In the genomic region with DNA sequence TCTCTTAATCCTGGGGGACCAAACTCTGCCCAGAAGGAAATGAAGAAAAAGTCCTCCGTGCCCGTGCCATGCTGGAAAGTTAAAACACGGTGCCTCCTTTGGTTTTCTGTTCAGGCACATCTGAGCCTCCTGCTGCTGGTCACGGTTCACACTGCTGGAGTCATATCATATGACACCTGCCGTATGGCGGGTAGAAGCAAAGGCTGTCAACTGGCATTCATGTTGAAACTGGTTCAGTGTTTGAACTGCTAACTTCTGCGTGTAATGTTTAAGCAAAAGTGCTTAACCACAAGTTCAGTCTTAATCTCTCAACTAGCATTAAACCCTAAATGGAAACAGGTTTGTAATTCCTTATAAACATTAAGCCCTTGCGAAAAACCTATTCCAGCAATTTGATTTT, we compare ENCODE assay signal across 8 cellular contexts. TPM values are rescaled to one million over a fixed set of nuclear protein-coding genes. Genes with fewer than 3 reads are reported as not detected.
DNase-seq lines count a peak whose midpoint lies in the region; ATAC-seq and TF ChIP-seq lines count a peak whose summit lies in the region.

No MANE protein-coding gene starts in this region.

- TF ChIP-seq CTCF in gastroesophageal sphincter (IDR thresholded peaks at IDR 0.05) (no peak), lower leg skin (IDR thresholded peaks at IDR 0.05) (no peak)

- peak overlapping the region; percentile 77 to 98 (median 82) for H3K27ac Mint-ChIP-seq in CD4-positive, CD25-positive, alpha-beta regulatory T cell
- H3K27ac Mint-ChIP-seq in activated CD4-positive, alpha-beta T cell treated with anti-CD3 and anti-CD28 coated beads, Interleukin-2, amount 10 ng/mL, durations not matched to agents 7 days and 5 days = peak overlapping the region; percentile 76
- H3K27ac Mint-ChIP-seq in stimulated activated effector memory CD8-positive, alpha-beta T cell treated with anti-CD3 and anti-CD28 coated beads, Interleukin-12 subunit alpha, Interleukin-12 subunit beta, amount 100 ng/mL, for 72 hours = peak overlapping the region; percentile 83

- H3K9me3 ChIP-seq in CD4-positive, CD25-positive, alpha-beta regulatory T cell (ENCODE audit: control insufficient read depth in 2 of 2, low read length in 2 of 2) = no peaks in the 10 kb centered on the region
- H3K9me3 ChIP-seq in gastroesophageal sphincter = no peaks in the 10 kb centered on the region

- peaks cover 71% of the 10 kb centered on the region for H3K4me1 ChIP-seq in CD4-positive, CD25-positive, alpha-beta regulatory T cell (ENCODE audit: control insufficient read depth, insufficient read depth, low read length, poor library complexity, severe bottlenecking)
- H3K4me1 ChIP-seq in gastroesophageal sphincter = peaks cover 0 to 78% (median 4%) of the 10 kb centered on the region in 3 donors

- no peaks in the 10 kb centered on the region for H3K27me3 Mint-ChIP-seq in CD4-positive, CD25-positive, alpha-beta regulatory T cell
- H3K27me3 Mint-ChIP-seq in activated CD4-positive, alpha-beta T cell treated with anti-CD3 and anti-CD28 coated beads, Interleukin-2, amount 10 ng/mL, durations not matched to agents 7 days and 5 days = peaks cover 3% of the 10 kb centered on the region

- TF ChIP-seq POLR2A in gastroesophageal sphincter (IDR thresholded peaks at IDR 0.05) (no peak), lower leg skin (IDR thresholded peaks at IDR 0.05) (no peak)

- H3K27ac ChIP-seq in CD4-positive, CD25-positive, alpha-beta regulatory T cell (ENCODE audit: insufficient read depth, low read length, poor library complexity, severe bottlenecking) = peak overlapping the region; percentile 56
- peak overlapping the region in 3 of 4 donors; percentile 38 to 92 (median 90) for H3K27ac ChIP-seq in gastroesophageal sphincter

- CTCF ChIA-PET in activated CD4-positive, alpha-beta T cell treated with anti-CD3 and anti-CD28 coated beads, Interleukin-2, amount 10 ng/mL, durations not matched to agents 7 days and 5 days (lab: Charles Lee) = interaction anchor here (0.7 kb wide), 1 partner anchor 71 kb away, joined by 3 read pairs; no protein-coding TSS in a partner anchor

- H3K36me3 Mint-ChIP-seq in CD4-positive, CD25-positive, alpha-beta regulatory T cell = peaks cover under 1% of the 10 kb centered on the region
- peaks cover 6% of the 10 kb centered on the region for H3K36me3 Mint-ChIP-seq in activated CD4-positive, alpha-beta T cell treated with anti-CD3 and anti-CD28 coated beads, Interleukin-2, amount 10 ng/mL, durations not matched to agents 7 days and 5 days (ENCODE audit: low read depth)
- H3K36me3 Mint-ChIP-seq in stimulated activated effector memory CD8-positive, alpha-beta T cell treated with anti-CD3 and anti-CD28 coated beads, Interleukin-12 subunit alpha, Interleukin-12 subunit beta, amount 100 ng/mL, for 72 hours = peaks cover 12% of the 10 kb centered on the region

- intact Hi-C loops in lower leg skin (cut with DNase I; ENCODE audit: low total_unique reads) = loop anchor here (10.0 kb wide), 1 partner anchor 910 kb away; no protein-coding TSS in a partner anchor

- peak overlapping the region; percentile 83 for H3K4me3 ChIP-seq in CD4-positive, CD25-positive, alpha-beta regulatory T cell (ENCODE audit: low read depth, low read length)
- peak overlapping the region in 1 of 2 donors; percentile 16 for H3K4me3 ChIP-seq in gastroesophageal sphincter
- H3K4me3 ChIP-seq in lower leg skin (ENCODE audit: low read depth, poor library complexity, severe bottlenecking) = no peak overlapping the region

- H3K9me3 Mint-ChIP-seq in CD4-positive, CD25-positive, alpha-beta regulatory T cell = no peaks in the 10 kb centered on the region
- H3K9me3 Mint-ChIP-seq in activated CD4-positive, alpha-beta T cell treated with anti-CD3 and anti-CD28 coated beads, Interleukin-2, amount 10 ng/mL, durations not matched to agents 7 days and 5 days = no peaks in the 10 kb centered on the region
- H3K9me3 Mint-ChIP-seq in stimulated activated effector memory CD8-positive, alpha-beta T cell treated with anti-CD3 and anti-CD28 coated beads, Interleukin-12 subunit alpha, Interleukin-12 subunit beta, amount 100 ng/mL, for 72 hours = no peaks in the 10 kb centered on the region

- WGBS in gastroesophageal sphincter (ENCODE audit: low coverage in 1 of 2), 2 donors = 38 to 61% methylated on average over 7 to 8 of the region's 8 CpGs
- 51 to 54% methylated on average over 8 of the region's 8 CpGs for WGBS in lower leg skin, 2 donors

- ATAC-seq in CD4-positive, CD25-positive, alpha-beta regulatory T cell (ENCODE audit: low read depth in 2 of 2) = no peak
- ATAC-seq in gastroesophageal sphincter (no peak), GM18868 (IDR thresholded peaks at IDR 0.05; ENCODE audit: unreplicated experiment) (no peak)
- peak; percentile 75 for ATAC-seq in stimulated activated effector memory CD8-positive, alpha-beta T cell treated with anti-CD3 and anti-CD28 coated beads, Interleukin-12 subunit alpha, Interleukin-12 subunit beta, amount 100 ng/mL, for 72 hours

- H3K27me3 ChIP-seq in CD4-positive, CD25-positive, alpha-beta regulatory T cell (ENCODE audit: control insufficient read depth, insufficient read depth, low read length) = no peaks in the 10 kb centered on the region
- H3K27me3 ChIP-seq in gastroesophageal sphincter = no peaks in the 10 kb centered on the region

- peak; percentile 15 to 70 (median 50) for DNase-seq in CD4-positive, CD25-positive, alpha-beta regulatory T cell
- DNase-seq in NCI-H187 treated with DMSO at 0.1 percent for 48 hours (lab: John Stamatoyannopoulos, UW) = peak; percentile 27
- peak; percentile 58 for DNase-seq in activated CD4-positive, alpha-beta T cell treated with anti-CD3 and anti-CD28 coated beads, Interleukin-2, amount 10 ng/mL, durations not matched to agents 7 days and 5 days
- DNase-seq in stimulated activated effector memory CD8-positive, alpha-beta T cell treated with anti-CD3 and anti-CD28 coated beads, Interleukin-12 subunit alpha, Interleukin-12 subunit beta, amount 100 ng/mL, for 72 hours (ENCODE audit: low spot score in 2 of 2) = peak; percentile 20 to 72
- DNase-seq in SKM-1 (lab: John Stamatoyannopoulos, UW; ENCODE audit: unreplicated experiment) = no peak
- no peak for DNase-seq in lower leg skin (ENCODE audit: low spot score in 2 of 2)

- H3K36me3 ChIP-seq in CD4-positive, CD25-positive, alpha-beta regulatory T cell (ENCODE audit: control insufficient read depth, insufficient read depth, low read length) = no peaks in the 10 kb centered on the region
- no peaks in the 10 kb centered on the region for H3K36me3 ChIP-seq in gastroesophageal sphincter

- POLR2A ChIA-PET in activated CD4-positive, alpha-beta T cell treated with anti-CD3 and anti-CD28 coated beads, Interleukin-2, amount 10 ng/mL, durations not matched to agents 7 days and 5 days (lab: Charles Lee) = no interaction called here

- H3K4me1 Mint-ChIP-seq in CD4-positive, CD25-positive, alpha-beta regulatory T cell = peaks cover 29 to 47% (median 39%) of the 10 kb centered on the region in 4 donors
- peaks cover 39% of the 10 kb centered on the region for H3K4me1 Mint-ChIP-seq in activated CD4-positive, alpha-beta T cell treated with anti-CD3 and anti-CD28 coated beads, Interleukin-2, amount 10 ng/mL, durations not matched to agents 7 days and 5 days
- peaks cover 27% of the 10 kb centered on the region for H3K4me1 Mint-ChIP-seq in stimulated activated effector memory CD8-positive, alpha-beta T cell treated with anti-CD3 and anti-CD28 coated beads, Interleukin-12 subunit alpha, Interleukin-12 subunit beta, amount 100 ng/mL, for 72 hours

- H3K4me3 Mint-ChIP-seq in CD4-positive, CD25-positive, alpha-beta regulatory T cell = peak overlapping the region; percentile 86 to 98 (median 88)
- peak overlapping the region; percentile 6 for H3K4me3 Mint-ChIP-seq in activated CD4-positive, alpha-beta T cell treated with anti-CD3 and anti-CD28 coated beads, Interleukin-2, amount 10 ng/mL, durations not matched to agents 7 days and 5 days
- peak overlapping the region; percentile 90 for H3K4me3 Mint-ChIP-seq in stimulated activated effector memory CD8-positive, alpha-beta T cell treated with anti-CD3 and anti-CD28 coated beads, Interleukin-12 subunit alpha, Interleukin-12 subunit beta, amount 100 ng/mL, for 72 hours

- no peak for TF ChIP-seq EP300 in gastroesophageal sphincter (IDR thresholded peaks at IDR 0.05)

RNA-seq across cellular contexts. Expression of a gene that starts 3.1 kb away (rescaled TPM):
- 27.2 TPM for total RNA-seq in CD4-positive, CD25-positive, alpha-beta regulatory T cell
- 10 to 100 TPM in 1 of 4 donors, 1 to 10 TPM in 3; 4.4 to 12.1 (median 7.0) TPM for polyA plus RNA-seq in CD4-positive, CD25-positive, alpha-beta regulatory T cell
- 10 to 100 TPM; 28.2 to 31.4 TPM for total RNA-seq in activated CD4-positive, alpha-beta T cell treated with anti-CD3 and anti-CD28 coated beads, Interleukin-2, amount 10 ng/mL, durations not matched to agents 7 days and 5 days
- total RNA-seq in gastroesophageal sphincter (10 to 100 TPM; 35.3 to 58.0 (median 47.0) TPM), lower leg skin (10 to 100 TPM in 3 of 4 donors, 1 to 10 TPM in 1; 8.9 to 28.3 (median 14.5) TPM)

Comparison
In these comparisons a context has a peak if more than half of its experiments do, and no peak if none do; other contexts are left out.
1. DNase-seq: peak in CD4-positive, CD25-positive, alpha-beta regulatory T cell (3 of 3), NCI-H187 treated with DMSO at 0.1 percent for 48 hours (single experiment), activated CD4-positive, alpha-beta T cell treated with anti-CD3 and anti-CD28 coated beads, Interleukin-2, amount 10 ng/mL, durations not matched to agents 7 days and 5 days (single experiment) and stimulated activated effector memory CD8-positive, alpha-beta T cell treated with anti-CD3 and anti-CD28 coated beads, Interleukin-12 subunit alpha, Interleukin-12 subunit beta, amount 100 ng/mL, for 72 hours (2 of 2); none in SKM-1 (single experiment) and lower leg skin (0 of 2).
2. H3K4me3 Mint-ChIP-seq: peak in every context shown above with its lines; median percentile 90 in stimulated activated effector memory CD8-positive, alpha-beta T cell treated with anti-CD3 and anti-CD28 coated beads, Interleukin-12 subunit alpha, Interleukin-12 subunit beta, amount 100 ng/mL, for 72 hours; 88 in CD4-positive, CD25-positive, alpha-beta regulatory T cell; 6 in activated CD4-positive, alpha-beta T cell treated with anti-CD3 and anti-CD28 coated beads, Interleukin-2, amount 10 ng/mL, durations not matched to agents 7 days and 5 days.
3. Peak in every context shown above with its lines, with median percentiles within 50 percentile points of each other: H3K27ac Mint-ChIP-seq.